In genomic region chr1:107225706-107226105, GRCh38 we compare ENCODE assay signal across 22 cellular contexts.
"Had no signal": no experiment of that assay in that cellular context is flagged by ENCODE, and none has a peak within 500 bp of the region (broad histone marks: within the 10 kb centered on the region; RNA-seq: fewer than 3 reads in every experiment).

No MANE protein-coding gene starts in this region.

- DNase-seq: activated B cell treated with CpG ODN at 0.5 μM for 24 hours; activated CD4-positive, alpha-beta T cell treated with anti-CD3 and anti-CD28 coated beads for 1 hour; activated CD4-positive, alpha-beta T cell treated with anti-CD3 and anti-CD28 coated beads, Interleukin-2, amount 10 ng/mL, durations not matched to agents 24 days and 14 days; activated CD4-positive, alpha-beta T cell treated with anti-CD3 and anti-CD28 coated beads, Interleukin-2, amount 50 U/mL, for 48 hours; activated CD8-positive, alpha-beta memory T cell treated with anti-CD3 and anti-CD28 coated beads, Interleukin-2, amount 10 ng/mL, durations not matched to agents 7 days and 5 days; activated gamma-delta T cell; activated naive CD4-positive, alpha-beta T cell treated with anti-CD3 and anti-CD28 coated beads for 36 hours; activated T-cell treated with anti-CD3 and anti-CD28 coated beads, Interleukin-2, amount 50 U/mL, for 48 hours; amygdala; Kasumi-1; NCI-H1048; NCI-H187; NCI-H2227 treated with DMSO at 0.1 percent for 48 hours; NCI-H510A treated with DMSO at 0.1 percent for 48 hours; PC-3; SHP77 had no signal

- H3K4me1 ChIP-seq: SJSA1 had no signal

- H3K4me3 Mint-ChIP-seq: activated B cell treated with CpG ODN at 0.5 μM for 24 hours; activated CD4-positive, alpha-beta T cell treated with anti-CD3 and anti-CD28 coated beads, Interleukin-2, amount 10 ng/mL, durations not matched to agents 24 days and 14 days; activated CD8-positive, alpha-beta memory T cell treated with anti-CD3 and anti-CD28 coated beads, Interleukin-2, amount 10 ng/mL, durations not matched to agents 7 days and 5 days; activated naive CD4-positive, alpha-beta T cell treated with anti-CD3 and anti-CD28 coated beads for 36 hours; activated naive CD8-positive, alpha-beta T cell; activated T-helper 17 cell treated with anti-CD3 and anti-CD28 coated beads, Interleukin-2, amount 50 U/mL, for 72 hours; brain; central memory CD8-positive, alpha-beta T cell; T-helper 1 cell treated with Interleukin-12 subunit alpha and Interleukin-12 subunit beta and Interleukin-4 antibody, amounts not matched to agents 30 μg/mL and 1 μg/mL, for 36 hours had no signal

- H3K4me1 Mint-ChIP-seq: activated CD4-positive, alpha-beta T cell treated with anti-CD3 and anti-CD28 coated beads, Interleukin-2, amount 10 ng/mL, durations not matched to agents 24 days and 14 days; activated CD8-positive, alpha-beta memory T cell treated with anti-CD3 and anti-CD28 coated beads, Interleukin-2, amount 10 ng/mL, durations not matched to agents 7 days and 5 days; activated T-helper 17 cell treated with anti-CD3 and anti-CD28 coated beads, Interleukin-2, amount 50 U/mL, for 72 hours; central memory CD8-positive, alpha-beta T cell had no signal

- H3K9me3 ChIP-seq: SJSA1 had no signal

- H3K27ac ChIP-seq: SJSA1 had no signal

- H3K9me3 Mint-ChIP-seq: activated B cell treated with CpG ODN at 0.5 μM for 24 hours; activated CD4-positive, alpha-beta T cell treated with anti-CD3 and anti-CD28 coated beads, Interleukin-2, amount 10 ng/mL, durations not matched to agents 24 days and 14 days; activated naive CD4-positive, alpha-beta T cell treated with anti-CD3 and anti-CD28 coated beads for 36 hours; activated T-helper 17 cell treated with anti-CD3 and anti-CD28 coated beads, Interleukin-2, amount 50 U/mL, for 72 hours; brain; T-helper 1 cell treated with Interleukin-12 subunit alpha and Interleukin-12 subunit beta and Interleukin-4 antibody, amounts not matched to agents 30 μg/mL and 1 μg/mL, for 36 hours had no signal

- ATAC-seq: activated CD8-positive, alpha-beta memory T cell treated with anti-CD3 and anti-CD28 coated beads, Interleukin-2, amount 10 ng/mL, durations not matched to agents 7 days and 5 days; activated T-helper 17 cell treated with anti-CD3 and anti-CD28 coated beads, Interleukin-2, amount 50 U/mL, for 72 hours; PC-3 had no signal

- H3K27me3 Mint-ChIP-seq: activated B cell treated with CpG ODN at 0.5 μM for 24 hours; activated CD4-positive, alpha-beta T cell treated with anti-CD3 and anti-CD28 coated beads, Interleukin-2, amount 10 ng/mL, durations not matched to agents 24 days and 14 days; activated CD8-positive, alpha-beta memory T cell treated with anti-CD3 and anti-CD28 coated beads, Interleukin-2, amount 10 ng/mL, durations not matched to agents 7 days and 5 days; activated T-helper 17 cell treated with anti-CD3 and anti-CD28 coated beads, Interleukin-2, amount 50 U/mL, for 72 hours; brain; central memory CD8-positive, alpha-beta T cell had no signal

- H3K4me3 ChIP-seq: SJSA1 had no signal

- H3K36me3 Mint-ChIP-seq: activated CD8-positive, alpha-beta memory T cell treated with anti-CD3 and anti-CD28 coated beads, Interleukin-2, amount 10 ng/mL, durations not matched to agents 7 days and 5 days; activated naive CD8-positive, alpha-beta T cell; brain had no signal

- H3K27ac Mint-ChIP-seq: activated B cell treated with CpG ODN at 0.5 μM for 24 hours; activated CD4-positive, alpha-beta T cell treated with anti-CD3 and anti-CD28 coated beads, Interleukin-2, amount 10 ng/mL, durations not matched to agents 24 days and 14 days; activated CD8-positive, alpha-beta memory T cell treated with anti-CD3 and anti-CD28 coated beads, Interleukin-2, amount 10 ng/mL, durations not matched to agents 7 days and 5 days; activated naive CD4-positive, alpha-beta T cell treated with anti-CD3 and anti-CD28 coated beads for 36 hours; activated naive CD8-positive, alpha-beta T cell; activated T-helper 17 cell treated with anti-CD3 and anti-CD28 coated beads, Interleukin-2, amount 50 U/mL, for 72 hours; brain; T-helper 1 cell treated with Interleukin-12 subunit alpha and Interleukin-12 subunit beta and Interleukin-4 antibody, amounts not matched to agents 30 μg/mL and 1 μg/mL, for 36 hours had no signal

- H3K27me3 ChIP-seq: SJSA1 had no signal

- H3K36me3 ChIP-seq: SJSA1 had no signal
